ENCODE assay signal across 8 cellular contexts in the genomic region with DNA sequence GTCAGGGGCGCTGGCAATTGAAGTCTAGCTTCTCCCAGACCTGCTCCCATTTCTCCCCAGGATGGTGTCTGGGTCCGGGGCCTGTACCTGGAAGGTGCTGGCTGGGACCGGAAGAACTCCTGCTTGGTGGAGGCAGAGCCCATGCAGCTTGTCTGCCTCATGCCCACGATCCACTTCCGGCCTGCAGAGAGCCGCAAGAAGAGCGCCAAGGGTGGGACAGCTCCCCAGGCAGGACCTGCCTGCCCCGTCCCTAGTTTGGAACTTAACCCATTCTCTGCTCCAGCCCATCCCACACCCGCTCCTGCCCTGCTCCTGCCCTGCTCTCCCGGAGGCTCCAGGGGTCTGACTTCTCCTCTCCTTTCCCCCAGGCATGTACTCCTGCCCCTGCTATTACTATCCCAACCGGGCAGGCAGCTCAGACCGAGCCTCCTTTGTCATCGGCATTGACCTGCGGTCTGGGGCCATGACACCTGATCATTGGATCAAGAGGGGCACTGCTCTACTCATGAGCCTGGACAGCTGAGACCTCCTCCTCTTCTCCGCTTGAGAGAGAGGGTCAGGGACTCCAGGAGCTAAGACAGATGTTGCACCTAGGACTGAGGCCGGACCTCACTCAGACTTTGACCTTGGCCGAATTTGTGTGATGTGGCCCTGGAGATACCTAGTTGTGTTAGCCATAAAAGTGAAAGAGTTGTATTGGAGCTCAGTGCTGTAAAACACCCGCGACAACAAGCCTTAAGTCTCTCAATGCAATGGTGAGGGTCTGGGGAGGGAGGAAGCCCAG. TPM values are rescaled to one million over a fixed set of nuclear protein-coding genes. Genes with fewer than 3 reads are reported as not detected.
A peak's percentile ranks its signal among the peaks of the same experiment; 100 is the strongest.
DNase-seq lines count a peak whose midpoint lies in the region; ATAC-seq and TF ChIP-seq lines count a peak whose summit lies in the region.

No MANE protein-coding gene starts in this region.

- peaks cover 0 to 5% (median 0%) of the 10 kb centered on the region in 5 donors for H3K9me3 Mint-ChIP-seq in CD8-positive, alpha-beta memory T cell
- H3K9me3 Mint-ChIP-seq in osteocyte (ENCODE audit: unreplicated experiment), result no peaks in the 10 kb centered on the region

- H3K4me3 ChIP-seq in CD8-positive, alpha-beta memory T cell (ENCODE audit: low read length), result peak overlapping the region; percentile 86
- H3K4me3 ChIP-seq in Peyer's patch (peak overlapping the region; percentile 54 to 85 (median 76)), epithelial cell of esophagus (ENCODE audit: low read length) (peak overlapping the region; percentile 90)

- H3K36me3 Mint-ChIP-seq in CD8-positive, alpha-beta memory T cell, result peaks cover 0 to 13% (median 0%) of the 10 kb centered on the region in 3 donors
- H3K36me3 Mint-ChIP-seq in osteocyte (ENCODE audit: unreplicated experiment), result no peaks in the 10 kb centered on the region

- no peaks in the 10 kb centered on the region for H3K36me3 ChIP-seq in CD8-positive, alpha-beta memory T cell (ENCODE audit: insufficient read depth, low read length)
- H3K36me3 ChIP-seq in Peyer's patch, result no peaks in the 10 kb centered on the region

- H3K27ac Mint-ChIP-seq in CD8-positive, alpha-beta memory T cell, result peak overlapping the region; percentile 92 to 100 (median 99)
- H3K27ac Mint-ChIP-seq in osteocyte (ENCODE audit: unreplicated experiment), result peak overlapping the region; percentile 99

- TF ChIP-seq POLR2A in Peyer's patch (IDR thresholded peaks at IDR 0.05), result no peak

- POLR2A ChIA-PET in CD8-positive, alpha-beta memory T cell (lab: Charles Lee), result interaction anchor here (1.7 to 4.7 kb wide), 2 partner anchors 11 to 24 kb away, joined by 4 to 44 read pairs; partner anchors contain the start of gene NAA38

- H3K27me3 Mint-ChIP-seq in CD8-positive, alpha-beta memory T cell, result peaks cover 9 to 17% of the 10 kb centered on the region in 2 donors
- peaks cover 22% of the 10 kb centered on the region for H3K27me3 Mint-ChIP-seq in osteocyte (ENCODE audit: unreplicated experiment)

- H3K4me1 Mint-ChIP-seq in CD8-positive, alpha-beta memory T cell, result peaks cover 29 to 34% (median 30%) of the 10 kb centered on the region in 3 donors
- H3K4me1 Mint-ChIP-seq in osteocyte (ENCODE audit: unreplicated experiment), result peaks cover 31% of the 10 kb centered on the region

- H3K27me3 ChIP-seq in CD8-positive, alpha-beta memory T cell (ENCODE audit: insufficient read depth, low read length, poor library complexity, severe bottlenecking), result peaks cover 5% of the 10 kb centered on the region
- H3K27me3 ChIP-seq in Peyer's patch, result no peaks in the 10 kb centered on the region

- H3K9me3 ChIP-seq in CD8-positive, alpha-beta memory T cell (ENCODE audit: low read length), result no peaks in the 10 kb centered on the region
- H3K9me3 ChIP-seq in Peyer's patch, result no peaks in the 10 kb centered on the region

- H3K27ac ChIP-seq in CD8-positive, alpha-beta memory T cell (ENCODE audit: low read depth, low read length), result no peak overlapping the region
- peak overlapping the region; percentile 88 to 100 (median 95) for H3K27ac ChIP-seq in Peyer's patch

- H3K4me3 Mint-ChIP-seq in CD8-positive, alpha-beta memory T cell, result peak overlapping the region; percentile 90 to 100 (median 95)
- peak overlapping the region; percentile 81 for H3K4me3 Mint-ChIP-seq in osteocyte (ENCODE audit: unreplicated experiment)

- no peak for ATAC-seq in HG02623 (IDR thresholded peaks at IDR 0.05; ENCODE audit: unreplicated experiment)

- CTCF ChIA-PET in CD8-positive, alpha-beta memory T cell (lab: Charles Lee), result interaction anchor here (0.6 to 7.1 kb wide), 11 partner anchors 8 to 156 kb away, joined by 3 to 69 read pairs (median 5); partner anchors contain the start of gene NAA38

- H3K4me1 ChIP-seq in CD8-positive, alpha-beta memory T cell (ENCODE audit: insufficient read depth, low read length), result peaks cover 26% of the 10 kb centered on the region
- H3K4me1 ChIP-seq in Peyer's patch, result peaks cover 0 to 28% (median 17%) of the 10 kb centered on the region in 4 donors

- no peak for TF ChIP-seq CTCF in Peyer's patch (IDR thresholded peaks at IDR 0.05)
- TF ChIP-seq CTCF in epithelial cell of esophagus (IDR thresholded peaks at IDR 0.05; ENCODE audit: insufficient read depth, low read depth, low read length, missing control alignments), result no peak
- no peak for TF ChIP-seq CTCF in osteocyte (IDR thresholded peaks at IDR 0.05)

- DNase-seq in CD8-positive, alpha-beta memory T cell, result no peak
- DNase-seq in Peyer's patch (no peak), epithelial cell of esophagus (ENCODE audit: low read depth) (no peak), osteocyte (ENCODE audit: extremely low spot score, unreplicated experiment) (no peak), CD1c-positive myeloid dendritic cell (ENCODE audit: extremely low spot score) (no peak), SKM-1 (lab: John Stamatoyannopoulos, UW; ENCODE audit: unreplicated experiment) (no peak)
- DNase-seq in activated CD4-positive, CD25-positive, alpha-beta regulatory T cell treated with anti-CD3 and anti-CD28 coated beads, Interleukin-2, amount 50 U/mL, for 72 hours, result no peak

RNA-seq across cellular contexts. Expression of gene KDM6B, which starts 0.8 kb away (rescaled TPM):
- 10 to 100 TPM; 84.2 to 89.7 TPM for total RNA-seq in CD8-positive, alpha-beta memory T cell
- 1.2 TPM for polyA plus RNA-seq in CD8-positive, alpha-beta memory T cell
- total RNA-seq in Peyer's patch, result 10 to 100 TPM; 32.1 to 45.6 (median 36.4) TPM
- 52.9 and 53.7 TPM in 2 replicates for total RNA-seq in osteocyte

RNA-seq across cellular contexts. Expression of gene TMEM88, which starts 21.7 kb away (rescaled TPM):
- total RNA-seq in CD8-positive, alpha-beta memory T cell, result 1 to 10 TPM; 5.3 to 5.5 TPM
- polyA plus RNA-seq in CD8-positive, alpha-beta memory T cell, result not detected
- total RNA-seq in Peyer's patch, result 10 to 100 TPM in 3 of 4 donors, 1 to 10 TPM in 1; 3.4 to 29.7 (median 12.9) TPM
- 3.4 TPM in 2 replicates for total RNA-seq in osteocyte

RNA-seq across cellular contexts. Expression of gene NAA38, which starts 24.2 kb away (rescaled TPM):
- 10 to 100 TPM; 58.2 to 65.0 TPM for total RNA-seq in CD8-positive, alpha-beta memory T cell
- 162 TPM for polyA plus RNA-seq in CD8-positive, alpha-beta memory T cell
- total RNA-seq in Peyer's patch (10 to 100 TPM; 28.6 to 75.8 (median 47.8) TPM), osteocyte (65.8 and 66.2 TPM in 2 replicates)

RNA-seq across cellular contexts. Expression of gene CYB5D1, which starts 24.6 kb away (rescaled TPM):
- 10 to 100 TPM; 16.4 to 17.6 TPM for total RNA-seq in CD8-positive, alpha-beta memory T cell
- polyA plus RNA-seq in CD8-positive, alpha-beta memory T cell, result 3.1 TPM
- 1 to 10 TPM; 3.3 to 5.1 (median 4.2) TPM for total RNA-seq in Peyer's patch
- 8.5 and 10.2 TPM in 2 replicates for total RNA-seq in osteocyte

RNA-seq across cellular contexts. Expression of gene CHD3, which starts 55.4 kb away (rescaled TPM):
- total RNA-seq in CD8-positive, alpha-beta memory T cell, result 100 to 1,000 TPM; 116 to 123 TPM
- 20.1 TPM for polyA plus RNA-seq in CD8-positive, alpha-beta memory T cell
- 10 to 100 TPM; 36.1 to 99.9 (median 45.1) TPM for total RNA-seq in Peyer's patch
- total RNA-seq in osteocyte, result 196 and 206 TPM in 2 replicates
